In the genomic region with DNA sequence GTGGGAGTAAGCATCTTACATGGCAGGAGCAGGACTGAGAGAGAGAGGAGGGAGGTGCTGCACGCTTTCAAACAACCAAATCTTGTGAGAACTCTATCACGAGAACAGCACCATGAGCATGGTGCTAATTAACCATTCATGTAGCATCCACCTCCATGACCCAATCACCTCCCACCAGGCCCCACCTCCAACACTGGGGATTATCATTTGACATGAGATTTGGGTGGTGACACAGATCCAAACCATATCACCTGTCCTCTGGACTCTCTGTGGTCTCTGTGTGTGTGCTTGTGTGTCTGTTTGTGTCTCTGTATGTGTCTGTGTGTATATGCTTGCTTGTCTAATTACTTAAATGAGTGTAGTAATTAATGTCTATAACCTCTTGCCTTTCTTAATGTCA, we compare ENCODE assay signal across 8 cellular contexts. TPM values are rescaled to one million over a fixed set of nuclear protein-coding genes. Genes with fewer than 3 reads are reported as not detected.
DNase-seq lines count a peak whose midpoint lies in the region; ATAC-seq and TF ChIP-seq lines count a peak whose summit lies in the region.

No MANE protein-coding gene starts in this region.

- no peaks in the 10 kb centered on the region for H3K9me3 ChIP-seq in upper lobe of left lung

- H3K4me1 ChIP-seq in upper lobe of left lung, result no peaks in the 10 kb centered on the region

- peaks cover 71% of the 10 kb centered on the region for H3K4me1 Mint-ChIP-seq in activated T-helper 2 cell treated with anti-CD3 and anti-CD28 coated beads, Interferon-gamma antibody, Interleukin-2, Interleukin-4, amounts not matched to agents 10 μg/mL and 5 μg/mL and 100 μg/mL, durations not matched to agents 14 hours and 24 hours and 36 hours (ENCODE audit: low read depth)

- no peak for TF ChIP-seq POLR2A in upper lobe of left lung (IDR thresholded peaks at IDR 0.05)

- ATAC-seq in GM18511 (IDR thresholded peaks at IDR 0.05; ENCODE audit: unreplicated experiment) (peak; percentile 43), GM19467 (IDR thresholded peaks at IDR 0.05; ENCODE audit: unreplicated experiment) (peak; percentile 35), HG03135 (IDR thresholded peaks at IDR 0.05; ENCODE audit: unreplicated experiment) (peak; percentile 45), upper lobe of left lung (ENCODE audit: low FRiP score in 2 of 2) (no peak)

- no peak for TF ChIP-seq CTCF in upper lobe of left lung (IDR thresholded peaks at IDR 0.05)

- no peaks in the 10 kb centered on the region for H3K36me3 Mint-ChIP-seq in activated T-helper 2 cell treated with anti-CD3 and anti-CD28 coated beads, Interferon-gamma antibody, Interleukin-2, Interleukin-4, amounts not matched to agents 10 μg/mL and 5 μg/mL and 100 μg/mL, durations not matched to agents 14 hours and 24 hours and 36 hours (ENCODE audit: low read depth)

- no peak overlapping the region for H3K27ac ChIP-seq in upper lobe of left lung

- no peak for DNase-seq in activated T-helper 2 cell treated with anti-CD3 and anti-CD28 coated beads, Interferon-gamma antibody, Interleukin-2, Interleukin-4, amounts not matched to agents 10 μg/mL and 5 μg/mL and 100 μg/mL, durations not matched to agents 14 hours and 24 hours and 36 hours (ENCODE audit: low spot score)
- no peak for DNase-seq in GM03348 (ENCODE audit: low spot score)
- DNase-seq in NCI-H1694 (lab: John Stamatoyannopoulos, UW), result no peak
- DNase-seq in SK-N-DZ (ENCODE audit: low spot score), result no peak
- no peak for DNase-seq in upper lobe of left lung

- H3K9me3 Mint-ChIP-seq in activated T-helper 2 cell treated with anti-CD3 and anti-CD28 coated beads, Interferon-gamma antibody, Interleukin-2, Interleukin-4, amounts not matched to agents 10 μg/mL and 5 μg/mL and 100 μg/mL, durations not matched to agents 14 hours and 24 hours and 36 hours, result no peaks in the 10 kb centered on the region

- no peaks in the 10 kb centered on the region for H3K27me3 ChIP-seq in upper lobe of left lung

- intact Hi-C loops in activated T-helper 2 cell treated with anti-CD3 and anti-CD28 coated beads, Interferon-gamma antibody, Interleukin-2, Interleukin-4, amounts not matched to agents 10 μg/mL and 5 μg/mL and 100 μg/mL, durations not matched to agents 14 hours and 24 hours and 36 hours (cut with micrococcal nuclease), result loop anchor here (2.0 kb wide), 2 partner anchors 16 to 72 kb away; no protein-coding TSS in a partner anchor

- H3K27me3 Mint-ChIP-seq in activated T-helper 2 cell treated with anti-CD3 and anti-CD28 coated beads, Interferon-gamma antibody, Interleukin-2, Interleukin-4, amounts not matched to agents 10 μg/mL and 5 μg/mL and 100 μg/mL, durations not matched to agents 14 hours and 24 hours and 36 hours (ENCODE audit: low read depth), result no peaks in the 10 kb centered on the region

- 96 to 97% methylated on average over 2 of the region's 2 CpGs for WGBS in upper lobe of left lung, 2 donors

- H3K27ac Mint-ChIP-seq in activated T-helper 2 cell treated with anti-CD3 and anti-CD28 coated beads, Interferon-gamma antibody, Interleukin-2, Interleukin-4, amounts not matched to agents 10 μg/mL and 5 μg/mL and 100 μg/mL, durations not matched to agents 14 hours and 24 hours and 36 hours, result peak overlapping the region; percentile 97

- TF ChIP-seq EP300 in upper lobe of left lung (IDR thresholded peaks at IDR 0.05), result no peak

- H3K36me3 ChIP-seq in upper lobe of left lung, result no peaks in the 10 kb centered on the region

- H3K4me3 ChIP-seq in upper lobe of left lung, result no peak overlapping the region

- peak overlapping the region; percentile 59 for H3K4me3 Mint-ChIP-seq in activated T-helper 2 cell treated with anti-CD3 and anti-CD28 coated beads, Interferon-gamma antibody, Interleukin-2, Interleukin-4, amounts not matched to agents 10 μg/mL and 5 μg/mL and 100 μg/mL, durations not matched to agents 14 hours and 24 hours and 36 hours (ENCODE audit: low read depth)

RNA-seq across cellular contexts. Expression of gene SEC61B, which starts 31.1 kb away (rescaled TPM):
- total RNA-seq in activated T-helper 2 cell treated with anti-CD3 and anti-CD28 coated beads, Interferon-gamma antibody, Interleukin-2, Interleukin-4, amounts not matched to agents 10 μg/mL and 5 μg/mL and 100 μg/mL, durations not matched to agents 14 hours and 24 hours and 36 hours, result 208 and 223 TPM in 2 replicates
- 69.1 and 123 TPM in 2 replicates for polyA plus RNA-seq in SK-N-DZ (2014; cell fraction: cytosol; rRNA removed)
- 48.6 and 81.7 TPM in 2 replicates for polyA plus RNA-seq in SK-N-DZ (2014; cell fraction: nucleus; rRNA removed)
- total RNA-seq in upper lobe of left lung, result 100 to 1,000 TPM in 3 of 6 donors, 10 to 100 TPM in 3; 26.2 to 128 (median 95.7) TPM

RNA-seq across cellular contexts. Expression of gene ALG2, which starts 31.4 kb away (rescaled TPM):
- total RNA-seq in activated T-helper 2 cell treated with anti-CD3 and anti-CD28 coated beads, Interferon-gamma antibody, Interleukin-2, Interleukin-4, amounts not matched to agents 10 μg/mL and 5 μg/mL and 100 μg/mL, durations not matched to agents 14 hours and 24 hours and 36 hours, result 39.5 and 41.7 TPM in 2 replicates
- polyA plus RNA-seq in SK-N-DZ (2014; cell fraction: cytosol; rRNA removed), result 17.6 and 17.8 TPM in 2 replicates
- 11.7 and 14.0 TPM in 2 replicates for polyA plus RNA-seq in SK-N-DZ (2014; cell fraction: nucleus; rRNA removed)
- 10 to 100 TPM; 22.2 to 61.4 (median 41.2) TPM for total RNA-seq in upper lobe of left lung

Comparison
In these comparisons a context has a peak if more than half of its experiments do, and no peak if none do; other contexts are left out.
1. ATAC-seq: peak in GM18511 (single experiment), GM19467 (single experiment) and HG03135 (single experiment); none in upper lobe of left lung (0 of 2).